15 cellular contexts compared by ENCODE assay signal in genomic region chr3:142896201-142896755, GRCh38. TPM values are rescaled to one million over a fixed set of nuclear protein-coding genes. Genes with fewer than 3 reads are reported as not detected.
A peak's percentile ranks its signal among the peaks of the same experiment; 100 is the strongest.
DNase-seq lines count a peak whose midpoint lies in the region; ATAC-seq, FAIRE-seq and TF ChIP-seq lines count a peak whose summit lies in the region.
"Had no signal": no experiment of that assay in that cellular context is flagged by ENCODE, and none has a peak within 500 bp of the region (broad histone marks: within the 10 kb centered on the region; RNA-seq: fewer than 3 reads in every experiment).

No MANE protein-coding gene starts in this region.

- peak; percentile 63 for DNase-seq in HS-5 (ENCODE audit: low read depth)
- peak; percentile 80 for DNase-seq in astrocyte (ENCODE audit: low read depth)
- peak; percentile 72 for DNase-seq in hepatic stellate cell (ENCODE audit: low spot score)
- no peak for DNase-seq in neural progenitor cell (ENCODE audit: low spot score)
- DNase-seq in NCI-H2227 (lab: John Stamatoyannopoulos, UW; ENCODE audit: unreplicated experiment), result no peak
- DNase-seq: activated T-cell treated with anti-CD3 and anti-CD28 coated beads, Interleukin-2, amount 50 U/mL, for 4 hours; BE2C; NCI-H1092 treated with DMSO at 0.1 percent for 48 hours; NCI-H748 treated with DMSO at 0.1 percent for 48 hours; right lobe of liver had no signal

- no peaks in the 10 kb centered on the region for H3K9me3 ChIP-seq in astrocyte (ENCODE audit: insufficient read depth, low read depth, low read length)
- H3K9me3 ChIP-seq in neural progenitor cell (ENCODE audit: low read depth), result no peaks in the 10 kb centered on the region
- H3K9me3 ChIP-seq: ascending aorta, BE2C, right lobe of liver, SJSA1 had no signal

- peak overlapping the region; percentile 41 for H3K4me2 ChIP-seq in astrocyte (ENCODE audit: low read length)
- H3K4me2 ChIP-seq in neural progenitor cell, result no peak overlapping the region

- TF ChIP-seq CTCF in astrocyte (IDR thresholded peaks at IDR 0.05; ENCODE audit: insufficient read depth, low read depth, low read length) (no peak), neural progenitor cell (IDR thresholded peaks at IDR 0.05) (no peak)

- no peak overlapping the region for H3K4me3 ChIP-seq in ACC112 (ENCODE audit: low read depth, low read length)
- no peak overlapping the region for H3K4me3 ChIP-seq in astrocyte (ENCODE audit: insufficient read depth, low read depth, low read length)
- no peak overlapping the region for H3K4me3 ChIP-seq in neural progenitor cell
- H3K4me3 ChIP-seq: ascending aorta, right lobe of liver, SJSA1 had no signal

- peak overlapping the region; percentile 77 for H3K27ac Mint-ChIP-seq in astrocyte (ENCODE audit: unreplicated experiment)
- no peak overlapping the region for H3K27ac Mint-ChIP-seq in neural progenitor cell

- H3K79me2 ChIP-seq in ACC112 (ENCODE audit: control insufficient read depth, insufficient read depth, low read length, unreplicated experiment), result no peaks in the 10 kb centered on the region
- H3K79me2 ChIP-seq in astrocyte (ENCODE audit: insufficient read depth, low read length), result no peaks in the 10 kb centered on the region
- no peaks in the 10 kb centered on the region for H3K79me2 ChIP-seq in neural progenitor cell (ENCODE audit: low read depth)

- H3F3A ChIP-seq in neural progenitor cell (ENCODE audit: low read depth), result peaks cover 6% of the 10 kb centered on the region

- peaks cover 10% of the 10 kb centered on the region for H3K4me1 Mint-ChIP-seq in astrocyte (ENCODE audit: low read depth, unreplicated experiment)
- H3K4me1 Mint-ChIP-seq in neural progenitor cell, result no peaks in the 10 kb centered on the region

- no peak for FAIRE-seq in astrocyte (lab: Jason Lieb, UNC)

- no peak overlapping the region for H3K4me3 Mint-ChIP-seq in astrocyte (ENCODE audit: unreplicated experiment)
- H3K4me3 Mint-ChIP-seq in neural progenitor cell, result no peak overlapping the region
- H3K4me3 Mint-ChIP-seq: activated T-cell treated with anti-CD3 and anti-CD28 coated beads, Interleukin-2, amount 50 U/mL, for 4 hours had no signal

- no peaks in the 10 kb centered on the region for H3K36me3 ChIP-seq in ACC112 (ENCODE audit: insufficient read depth, low read length)
- H3K36me3 ChIP-seq in astrocyte (ENCODE audit: insufficient read depth, low read length), result no peaks in the 10 kb centered on the region
- no peaks in the 10 kb centered on the region for H3K36me3 ChIP-seq in neural progenitor cell
- H3K36me3 ChIP-seq: ascending aorta, BE2C, right lobe of liver, SJSA1 had no signal

- peaks cover 20% of the 10 kb centered on the region for H3K4me1 ChIP-seq in ACC112 (ENCODE audit: control insufficient read depth, insufficient read depth, low read length, unreplicated experiment)
- H3K4me1 ChIP-seq in astrocyte (ENCODE audit: insufficient read depth, low read length), result no peaks in the 10 kb centered on the region
- peaks cover 12% of the 10 kb centered on the region for H3K4me1 ChIP-seq in neural progenitor cell
- H3K4me1 ChIP-seq: SJSA1 had no signal

- peaks cover 7% of the 10 kb centered on the region for H3K27me3 Mint-ChIP-seq in astrocyte (ENCODE audit: low read depth, unreplicated experiment)
- peaks cover 7% of the 10 kb centered on the region for H3K27me3 Mint-ChIP-seq in neural progenitor cell (ENCODE audit: insufficient read depth, low read depth)

- H3K27ac ChIP-seq in ACC112 (ENCODE audit: low read depth, low read length) (peak overlapping the region; percentile 50), astrocyte (ENCODE audit: low read depth, low read length) (no peak overlapping the region), neural progenitor cell (no peak overlapping the region)
- H3K27ac ChIP-seq: right lobe of liver, SJSA1 had no signal

- ATAC-seq in HG02981 (IDR thresholded peaks at IDR 0.05; ENCODE audit: unreplicated experiment) (no peak), HG02885 (IDR thresholded peaks at IDR 0.05; ENCODE audit: poor library complexity, unreplicated experiment) (no peak)
- ATAC-seq: activated T-cell treated with anti-CD3 and anti-CD28 coated beads, Interleukin-2, amount 50 U/mL, for 4 hours; right lobe of liver had no signal

- H3K9ac ChIP-seq in astrocyte (ENCODE audit: low read length) (no peak overlapping the region), neural progenitor cell (no peak overlapping the region)

- H2AFZ ChIP-seq in ACC112 (ENCODE audit: low read length, unreplicated experiment) (no peak overlapping the region), astrocyte (ENCODE audit: low read depth, low read length) (peak overlapping the region; percentile 57), neural progenitor cell (replicated peaks) (no peak overlapping the region)

- H3K36me3 Mint-ChIP-seq in astrocyte (ENCODE audit: low read depth, unreplicated experiment), result no peaks in the 10 kb centered on the region
- no peaks in the 10 kb centered on the region for H3K36me3 Mint-ChIP-seq in neural progenitor cell

- H3K27me3 ChIP-seq in ACC112 (ENCODE audit: insufficient read depth, low read length) (no peaks in the 10 kb centered on the region), astrocyte (ENCODE audit: insufficient read depth, low read length) (no peaks in the 10 kb centered on the region), neural progenitor cell (no peaks in the 10 kb centered on the region)
- H3K27me3 ChIP-seq: ascending aorta, BE2C, right lobe of liver had no signal

- no peaks in the 10 kb centered on the region for H3K9me3 Mint-ChIP-seq in astrocyte (ENCODE audit: unreplicated experiment)
- H3K9me3 Mint-ChIP-seq in neural progenitor cell, result no peaks in the 10 kb centered on the region
- H3K9me3 Mint-ChIP-seq: activated T-cell treated with anti-CD3 and anti-CD28 coated beads, Interleukin-2, amount 50 U/mL, for 4 hours had no signal

- H4K20me1 ChIP-seq in astrocyte (ENCODE audit: insufficient read depth, low read length) (no peaks in the 10 kb centered on the region), neural progenitor cell (ENCODE audit: low read depth) (no peaks in the 10 kb centered on the region)

RNA-seq across cellular contexts. Expression of gene PCOLCE2, which starts 7.4 kb away (rescaled TPM):
- total RNA-seq in astrocyte (4.5 and 5.4 TPM in 2 replicates), neural progenitor cell (ENCODE audit: low replicate concordance) (18.2 and 32.5 TPM in 2 replicates)

Comparison
In these comparisons a context has a peak if more than half of its experiments do, and no peak if none do; other contexts are left out.
1. DNase-seq: peak in HS-5 (single experiment), astrocyte (single experiment) and hepatic stellate cell (single experiment); none in neural progenitor cell (single experiment) and NCI-H2227 (single experiment).